Comparison of ENCODE assay signal across 9 cellular contexts in genomic region chr11:112292785-112293407, GRCh38. TPM values are rescaled to one million over a fixed set of nuclear protein-coding genes. Genes with fewer than 3 reads are reported as not detected.
DNase-seq lines count a peak whose midpoint lies in the region; ATAC-seq and TF ChIP-seq lines count a peak whose summit lies in the region.
"Had no signal": no experiment of that assay in that cellular context is flagged by ENCODE, and none has a peak within 500 bp of the region (broad histone marks: within the 10 kb centered on the region; RNA-seq: fewer than 3 reads in every experiment).

No MANE protein-coding gene starts in this region.

- H3K4me1 ChIP-seq in fibroblast of lung (ENCODE audit: control insufficient read depth, extremely low read depth, insufficient read depth, low read length) = peaks cover 2% of the 10 kb centered on the region
- peaks cover 41% of the 10 kb centered on the region for H3K4me1 ChIP-seq in skeletal muscle satellite cell (ENCODE audit: control insufficient read depth, insufficient read depth, low read length)

- H3K9me3 Mint-ChIP-seq in activated naive CD8-positive, alpha-beta T cell treated with anti-CD3 and anti-CD28 coated beads for 36 hours = no peaks in the 10 kb centered on the region
- H3K9me3 Mint-ChIP-seq: activated T-cell treated with anti-CD3 and anti-CD28 coated beads, Interleukin-2, amount 50 U/mL, for 24 hours had no signal

- no peak for ATAC-seq in GM19467 (IDR thresholded peaks at IDR 0.05; ENCODE audit: unreplicated experiment)

- no peaks in the 10 kb centered on the region for H3K9me3 ChIP-seq in fibroblast of lung (ENCODE audit: control insufficient read depth, insufficient read depth, low read depth, low read length)
- H3K9me3 ChIP-seq in skeletal muscle satellite cell (replicated peaks; ENCODE audit: low read length) = no peaks in the 10 kb centered on the region

- H3K36me3 Mint-ChIP-seq in activated naive CD8-positive, alpha-beta T cell treated with anti-CD3 and anti-CD28 coated beads for 36 hours = peaks cover 5% of the 10 kb centered on the region

- no peaks in the 10 kb centered on the region for H3K79me2 ChIP-seq in fibroblast of lung (ENCODE audit: control insufficient read depth, insufficient read depth, low read length)

- DNase-seq in HCEC 1CT (peak; percentile 89), RKO (ENCODE audit: low spot score) (peak; percentile 38), fibroblast of lung (ENCODE audit: low read depth in 2 of 2) (peak; percentile 89 to 96), NCI-H1694 (lab: John Stamatoyannopoulos, UW) (no peak)
- no peak for DNase-seq in activated CD8-positive, alpha-beta memory T cell treated with anti-CD3 and anti-CD28 coated beads for 24 hours
- DNase-seq in activated naive CD8-positive, alpha-beta T cell treated with anti-CD3 and anti-CD28 coated beads for 36 hours = no peak
- DNase-seq: activated T-cell treated with anti-CD3 and anti-CD28 coated beads, Interleukin-2, amount 50 U/mL, for 24 hours had no signal

- peaks cover 27% of the 10 kb centered on the region for H3K4me1 Mint-ChIP-seq in activated naive CD8-positive, alpha-beta T cell treated with anti-CD3 and anti-CD28 coated beads for 36 hours

- H3K4me2 ChIP-seq in fibroblast of lung (ENCODE audit: extremely low read depth, insufficient read depth, low read length) = peak overlapping the region; percentile 73
- peak overlapping the region; percentile 98 for H3K4me2 ChIP-seq in skeletal muscle satellite cell (ENCODE audit: low read length)

- peak overlapping the region; percentile 50 for H3K27ac ChIP-seq in fibroblast of lung (ENCODE audit: insufficient read depth, low read length)

- TF ChIP-seq CTCF in fibroblast of lung (conservative IDR thresholded peaks at IDR 0.05 in 1 of 2, IDR thresholded peaks at IDR 0.05 in 1 of 2; ENCODE audit: low read depth in 1 of 2, low read length in 2 of 2) = no peak

- H3K36me3 ChIP-seq in fibroblast of lung (ENCODE audit: control insufficient read depth, insufficient read depth, low read length) = no peaks in the 10 kb centered on the region
- peaks cover 3% of the 10 kb centered on the region for H3K36me3 ChIP-seq in skeletal muscle satellite cell (ENCODE audit: insufficient read depth, low read length)

- H3K27me3 ChIP-seq in fibroblast of lung (ENCODE audit: control insufficient read depth, insufficient read depth, low read length) (no peaks in the 10 kb centered on the region), skeletal muscle satellite cell (ENCODE audit: control insufficient read depth, insufficient read depth, low read length) (no peaks in the 10 kb centered on the region)

- no peak overlapping the region for H3K9ac ChIP-seq in fibroblast of lung (ENCODE audit: insufficient read depth, low read length)
- H3K9ac ChIP-seq in skeletal muscle satellite cell (ENCODE audit: low read depth, low read length) = peak overlapping the region; percentile 94

- peaks cover 5% of the 10 kb centered on the region for H3K27me3 Mint-ChIP-seq in activated naive CD8-positive, alpha-beta T cell treated with anti-CD3 and anti-CD28 coated beads for 36 hours
- H3K27me3 Mint-ChIP-seq: activated T-cell treated with anti-CD3 and anti-CD28 coated beads, Interleukin-2, amount 50 U/mL, for 24 hours had no signal

- H3K4me3 ChIP-seq in fibroblast of lung (replicated peaks in 1 of 4; ENCODE audit: control extremely low read depth in 1 of 4, insufficient read depth in 1 of 4, low read depth in 3 of 4, low read length in 4 of 4) = no peak overlapping the region
- H3K4me3 ChIP-seq in skeletal muscle satellite cell (ENCODE audit: low read length) = no peak overlapping the region

- H3K27ac Mint-ChIP-seq in activated naive CD8-positive, alpha-beta T cell treated with anti-CD3 and anti-CD28 coated beads for 36 hours = no peak overlapping the region
- H3K27ac Mint-ChIP-seq: activated T-cell treated with anti-CD3 and anti-CD28 coated beads, Interleukin-2, amount 50 U/mL, for 24 hours had no signal

- H2AFZ ChIP-seq in fibroblast of lung (ENCODE audit: low read length) = no peak overlapping the region

- H3K4me3 Mint-ChIP-seq in activated naive CD8-positive, alpha-beta T cell treated with anti-CD3 and anti-CD28 coated beads for 36 hours = no peak overlapping the region
- H3K4me3 Mint-ChIP-seq: activated T-cell treated with anti-CD3 and anti-CD28 coated beads, Interleukin-2, amount 50 U/mL, for 24 hours had no signal

- H4K20me1 ChIP-seq in fibroblast of lung (ENCODE audit: control insufficient read depth, extremely low read depth, insufficient read depth, low read length) = no peaks in the 10 kb centered on the region

RNA-seq across cellular contexts. Expression of gene PLET1, which starts 32.2 kb away (rescaled TPM):
- total RNA-seq in fibroblast of lung = not detected in 2 replicates
- polyA plus RNA-seq in fibroblast of lung = not detected in 2 replicates
- not detected in 2 replicates for polyA plus RNA-seq in fibroblast of lung (2012)
- polyA minus RNA-seq in fibroblast of lung (ENCODE audit: low replicate concordance) = not detected in 2 replicates
- not detected in 2 replicates for total RNA-seq in skeletal muscle satellite cell (2012; rRNA removed)
- not detected for total RNA-seq in activated naive CD8-positive, alpha-beta T cell treated with anti-CD3 and anti-CD28 coated beads for 36 hours

Comparison
In these comparisons a context has a peak if more than half of its experiments do, and no peak if none do; other contexts are left out.
1. DNase-seq: peak in HCEC 1CT (single experiment), RKO (single experiment) and fibroblast of lung (2 of 2); none in activated CD8-positive, alpha-beta memory T cell treated with anti-CD3 and anti-CD28 coated beads for 24 hours (single experiment), activated naive CD8-positive, alpha-beta T cell treated with anti-CD3 and anti-CD28 coated beads for 36 hours (single experiment) and NCI-H1694 (single experiment).